Comparison of ENCODE assay signal across 8 cellular contexts in the genomic region with DNA sequence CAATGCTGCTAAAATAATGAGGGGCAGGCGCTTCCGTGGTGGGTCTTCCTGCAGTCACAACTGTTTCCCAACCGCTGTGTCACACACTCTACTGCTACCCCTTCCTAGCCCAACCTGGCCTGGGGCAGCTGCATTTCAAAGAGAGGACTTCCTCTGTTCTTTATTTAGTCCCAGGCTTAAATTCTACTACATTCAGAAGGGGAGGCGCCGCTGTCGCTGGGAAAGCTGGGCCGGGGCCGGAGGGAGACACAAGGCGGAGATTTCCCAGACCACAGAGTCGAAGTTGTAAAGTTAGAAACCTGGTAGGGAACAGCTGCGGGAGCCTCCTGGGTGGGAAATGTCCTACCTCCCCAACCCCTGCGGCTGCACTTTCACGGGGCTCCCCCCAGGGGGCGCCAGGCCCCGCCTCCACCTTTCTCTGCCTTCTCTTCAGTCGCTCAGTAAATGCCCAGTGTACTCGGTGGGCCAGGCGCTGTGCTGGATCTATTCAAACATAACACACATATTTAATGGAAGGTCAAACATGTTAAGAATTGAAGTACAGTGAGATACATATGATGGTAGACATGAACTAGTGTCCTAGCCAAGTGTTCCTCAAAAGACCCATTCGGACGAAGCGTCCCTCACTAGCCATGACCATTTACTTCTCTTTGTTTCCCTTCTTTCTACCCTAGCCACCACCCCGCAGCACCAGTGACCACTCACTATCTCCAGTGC. TPM values are rescaled to one million over a fixed set of nuclear protein-coding genes. Genes with fewer than 3 reads are reported as not detected.
A peak's percentile ranks its signal among the peaks of the same experiment; 100 is the strongest.
DNase-seq lines count a peak whose midpoint lies in the region; ATAC-seq and TF ChIP-seq lines count a peak whose summit lies in the region.

No MANE protein-coding gene starts in this region.

- CTCF ChIA-PET in CD8-positive, alpha-beta T cell (lab: Charles Lee), result interaction anchor here (0.6 to 14.3 kb wide), 21 partner anchors 9 to 394 kb away, joined by 3 to 274 read pairs (median 4); partner anchors contain the start of genes DYRK3 and IKBKE

- H3K27me3 ChIP-seq in CD8-positive, alpha-beta T cell (ENCODE audit: insufficient read depth, low read length), result no peaks in the 10 kb centered on the region

- H3K27ac ChIP-seq in CD8-positive, alpha-beta T cell (ENCODE audit: low read depth, low read length), result no peak overlapping the region

- H3K4me3 Mint-ChIP-seq in CD8-positive, alpha-beta T cell, result no peak overlapping the region
- peak overlapping the region; percentile 39 for H3K4me3 Mint-ChIP-seq in memory B cell
- H3K4me3 Mint-ChIP-seq in type B pancreatic cell, result no peak overlapping the region

- H3K4me1 Mint-ChIP-seq in CD8-positive, alpha-beta T cell (ENCODE audit: low read depth), result peaks cover 7% of the 10 kb centered on the region
- H3K4me1 Mint-ChIP-seq in memory B cell (peaks cover 14% of the 10 kb centered on the region), type B pancreatic cell (ENCODE audit: unreplicated experiment) (peaks cover 5% of the 10 kb centered on the region)

- no peak overlapping the region for H3K4me3 ChIP-seq in CD8-positive, alpha-beta T cell (ENCODE audit: low read depth, low read length)
- H3K4me3 ChIP-seq in cardiac fibroblast (replicated peaks in 1 of 2; ENCODE audit: low read depth in 2 of 2, low read length in 2 of 2), result no peak overlapping the region

- H3K4me1 ChIP-seq in CD8-positive, alpha-beta T cell (ENCODE audit: insufficient read depth, low read length), result peaks cover 9% of the 10 kb centered on the region

- H3K36me3 Mint-ChIP-seq in CD8-positive, alpha-beta T cell, result no peaks in the 10 kb centered on the region
- H3K36me3 Mint-ChIP-seq in memory B cell (no peaks in the 10 kb centered on the region), type B pancreatic cell (no peaks in the 10 kb centered on the region)

- H3K27me3 Mint-ChIP-seq in CD8-positive, alpha-beta T cell (ENCODE audit: low read depth), result peaks cover 36% of the 10 kb centered on the region
- H3K27me3 Mint-ChIP-seq in memory B cell (peaks cover 11% of the 10 kb centered on the region), type B pancreatic cell (peaks cover 47% of the 10 kb centered on the region)

- no peaks in the 10 kb centered on the region for H3K36me3 ChIP-seq in CD8-positive, alpha-beta T cell (ENCODE audit: insufficient read depth, low read length)

- H3K9me3 ChIP-seq in CD8-positive, alpha-beta T cell (ENCODE audit: low read length), result no peaks in the 10 kb centered on the region

- no peak overlapping the region for H3K27ac Mint-ChIP-seq in CD8-positive, alpha-beta T cell
- H3K27ac Mint-ChIP-seq in memory B cell (no peak overlapping the region), type B pancreatic cell (no peak overlapping the region)

- intact Hi-C loops in CD8-positive, alpha-beta T cell (cut with DNase I, micrococcal nuclease), result loop anchor here in 1 of 2 experiments (2.0 kb wide), 1 partner anchor 322 kb away; no protein-coding TSS in a partner anchor

- H3K9me3 Mint-ChIP-seq in CD8-positive, alpha-beta T cell, result no peaks in the 10 kb centered on the region
- no peaks in the 10 kb centered on the region for H3K9me3 Mint-ChIP-seq in memory B cell
- H3K9me3 Mint-ChIP-seq in type B pancreatic cell, result no peaks in the 10 kb centered on the region

- POLR2A ChIA-PET in CD8-positive, alpha-beta T cell (lab: Charles Lee), result interaction anchor here (0.9 to 1.0 kb wide), 2 partner anchors 9 to 23 kb away, joined by 3 to 7 read pairs; partner anchors contain the start of gene DYRK3

- peak; percentile 96 for TF ChIP-seq CTCF in CD8-positive, alpha-beta T cell (IDR thresholded peaks at IDR 0.05)
- TF ChIP-seq CTCF in cardiac fibroblast (IDR thresholded peaks at IDR 0.05; ENCODE audit: low read depth, low read length) (peak; percentile 86), type B pancreatic cell (conservative IDR thresholded peaks at IDR 0.05) (peak; percentile 80)

- peak; percentile 89 for ATAC-seq in CD8-positive, alpha-beta T cell
- ATAC-seq in HG03045 (IDR thresholded peaks at IDR 0.05; ENCODE audit: unreplicated experiment), result peak; percentile 52
- ATAC-seq in memory B cell (ENCODE audit: low read depth), result peak; percentile 86
- ATAC-seq in HG03175 (IDR thresholded peaks at IDR 0.05; ENCODE audit: unreplicated experiment), result no peak
- ATAC-seq in GM19463 (IDR thresholded peaks at IDR 0.05; ENCODE audit: unreplicated experiment), result no peak

- DNase-seq in CD8-positive, alpha-beta T cell, result peak in 6 of 7 experiments; percentile 23 to 52 (median 42)
- DNase-seq in T-helper 2 cell (peak; percentile 20 to 41 (median 36)), cardiac fibroblast (ENCODE audit: low read depth in 2 of 2) (peak in 1 of 2 donors; percentile 28), memory B cell (ENCODE audit: low spot score in 2 of 2) (peak; percentile 58 to 68), type B pancreatic cell (ENCODE audit: extremely low spot score, unreplicated experiment) (no peak)

RNA-seq across cellular contexts. Expression of gene DYRK3, which starts 23.1 kb away (rescaled TPM):
- 1 to 10 TPM in 1 of 2 experiments, under 1 TPM in 1; 0.94 to 1.4 TPM for total RNA-seq in CD8-positive, alpha-beta T cell
- 1.0 and 7.2 TPM in 2 replicates for total RNA-seq in type B pancreatic cell (ENCODE audit: low replicate concordance)

RNA-seq across cellular contexts. Expression of gene MAPKAPK2, which starts 26.3 kb away (rescaled TPM):
- 100 to 1,000 TPM; 218 to 225 TPM for total RNA-seq in CD8-positive, alpha-beta T cell
- total RNA-seq in type B pancreatic cell (ENCODE audit: low replicate concordance), result 62.3 and 63.1 TPM in 2 replicates

RNA-seq across cellular contexts. Expression of gene EIF2D, which starts 46.2 kb away (rescaled TPM):
- 10 to 100 TPM; 42.0 to 49.2 TPM for total RNA-seq in CD8-positive, alpha-beta T cell
- 38.2 and 45.7 TPM in 2 replicates for total RNA-seq in type B pancreatic cell (ENCODE audit: low replicate concordance)

Comparison
In these comparisons a context has a peak if more than half of its experiments do, and no peak if none do; other contexts are left out.
1. ATAC-seq: peak in CD8-positive, alpha-beta T cell (single experiment), HG03045 (single experiment) and memory B cell (single experiment); none in HG03175 (single experiment) and GM19463 (single experiment).
2. Peak in every context shown above with its lines, with median percentiles within 50 percentile points of each other: CTCF ChIP-seq.